Comparison of ENCODE assay signal across 9 cellular contexts in genomic region chr1:20343149-20343936, GRCh38. TPM values are rescaled to one million over a fixed set of nuclear protein-coding genes. Genes with fewer than 3 reads are reported as not detected.
A peak's percentile ranks its signal among the peaks of the same experiment; 100 is the strongest.
DNase-seq lines count a peak whose midpoint lies in the region; ATAC-seq and TF ChIP-seq lines count a peak whose summit lies in the region.
"Had no signal": no experiment of that assay in that cellular context is flagged by ENCODE, and none has a peak within 500 bp of the region (broad histone marks: within the 10 kb centered on the region; RNA-seq: fewer than 3 reads in every experiment).

No MANE protein-coding gene starts in this region.

- H3K4me1 Mint-ChIP-seq in activated CD4-positive, alpha-beta memory T cell treated with anti-CD3 and anti-CD28 coated beads for 36 hours (ENCODE audit: low read depth) = peaks cover 2% of the 10 kb centered on the region
- H3K4me1 Mint-ChIP-seq in activated CD4-positive, alpha-beta memory T cell treated with anti-CD3 and anti-CD28 coated beads, Interleukin-2, amount 10 ng/mL, durations not matched to agents 7 days and 5 days = peaks cover 1% of the 10 kb centered on the region
- peaks cover 3% of the 10 kb centered on the region for H3K4me1 Mint-ChIP-seq in activated naive CD8-positive, alpha-beta T cell treated with anti-CD3 and anti-CD28 coated beads for 36 hours

- no peak overlapping the region for H3K27ac ChIP-seq in suprapubic skin

- no peak for TF ChIP-seq CTCF in suprapubic skin (IDR thresholded peaks at IDR 0.05)

- intact Hi-C loops in activated CD4-positive, alpha-beta memory T cell treated with anti-CD3 and anti-CD28 coated beads for 36 hours (cut with micrococcal nuclease) = no loop called here
- intact Hi-C loops in left colon (cut with DNase I, micrococcal nuclease) = no loop called here

- POLR2A ChIA-PET in activated CD4-positive, alpha-beta memory T cell treated with anti-CD3 and anti-CD28 coated beads for 36 hours (lab: Charles Lee) = no interaction called here
- POLR2A ChIA-PET in activated CD4-positive, alpha-beta memory T cell treated with anti-CD3 and anti-CD28 coated beads, Interleukin-2, amount 10 ng/mL, durations not matched to agents 7 days and 5 days (lab: Charles Lee) = no interaction called here

- 3% methylated on average over 17 of the region's 59 CpGs for WGBS in suprapubic skin

- peaks cover 8% of the 10 kb centered on the region for H3K4me1 ChIP-seq in suprapubic skin

- H3K9me3 Mint-ChIP-seq in activated CD4-positive, alpha-beta memory T cell treated with anti-CD3 and anti-CD28 coated beads for 36 hours = peaks cover 7% of the 10 kb centered on the region
- H3K9me3 Mint-ChIP-seq in activated CD4-positive, alpha-beta memory T cell treated with anti-CD3 and anti-CD28 coated beads, Interleukin-2, amount 10 ng/mL, durations not matched to agents 7 days and 5 days = peaks cover 2% of the 10 kb centered on the region
- peaks cover 7% of the 10 kb centered on the region for H3K9me3 Mint-ChIP-seq in activated naive CD8-positive, alpha-beta T cell treated with anti-CD3 and anti-CD28 coated beads for 36 hours

- no peak overlapping the region for H3K4me3 Mint-ChIP-seq in activated CD4-positive, alpha-beta memory T cell treated with anti-CD3 and anti-CD28 coated beads for 36 hours
- H3K4me3 Mint-ChIP-seq in activated CD4-positive, alpha-beta memory T cell treated with anti-CD3 and anti-CD28 coated beads, Interleukin-2, amount 10 ng/mL, durations not matched to agents 7 days and 5 days = no peak overlapping the region
- H3K4me3 Mint-ChIP-seq in activated naive CD8-positive, alpha-beta T cell treated with anti-CD3 and anti-CD28 coated beads for 36 hours = no peak overlapping the region

- no peak overlapping the region for H3K27ac Mint-ChIP-seq in activated CD4-positive, alpha-beta memory T cell treated with anti-CD3 and anti-CD28 coated beads for 36 hours
- no peak overlapping the region for H3K27ac Mint-ChIP-seq in activated CD4-positive, alpha-beta memory T cell treated with anti-CD3 and anti-CD28 coated beads, Interleukin-2, amount 10 ng/mL, durations not matched to agents 7 days and 5 days
- no peak overlapping the region for H3K27ac Mint-ChIP-seq in activated naive CD8-positive, alpha-beta T cell treated with anti-CD3 and anti-CD28 coated beads for 36 hours

- H3K36me3 ChIP-seq in suprapubic skin = no peaks in the 10 kb centered on the region

- ATAC-seq in left colon (peak; percentile 59), HG02885 (IDR thresholded peaks at IDR 0.05; ENCODE audit: poor library complexity, unreplicated experiment) (no peak), HG03378 (IDR thresholded peaks at IDR 0.05; ENCODE audit: unreplicated experiment) (no peak)

- no peak for TF ChIP-seq POLR2A in suprapubic skin (IDR thresholded peaks at IDR 0.05)

- CTCF ChIA-PET in activated CD4-positive, alpha-beta memory T cell treated with anti-CD3 and anti-CD28 coated beads for 36 hours (lab: Charles Lee) = interaction anchor here (1.0 kb wide), 1 partner anchor 19 kb away, joined by 4 read pairs; no protein-coding TSS in a partner anchor
- CTCF ChIA-PET in activated CD4-positive, alpha-beta memory T cell treated with anti-CD3 and anti-CD28 coated beads, Interleukin-2, amount 10 ng/mL, durations not matched to agents 7 days and 5 days (lab: Charles Lee) = no interaction called here

- no peaks in the 10 kb centered on the region for H3K36me3 Mint-ChIP-seq in activated CD4-positive, alpha-beta memory T cell treated with anti-CD3 and anti-CD28 coated beads for 36 hours
- H3K36me3 Mint-ChIP-seq in activated CD4-positive, alpha-beta memory T cell treated with anti-CD3 and anti-CD28 coated beads, Interleukin-2, amount 10 ng/mL, durations not matched to agents 7 days and 5 days (ENCODE audit: low read depth) = no peaks in the 10 kb centered on the region
- no peaks in the 10 kb centered on the region for H3K36me3 Mint-ChIP-seq in activated naive CD8-positive, alpha-beta T cell treated with anti-CD3 and anti-CD28 coated beads for 36 hours

- H3K27me3 ChIP-seq in suprapubic skin = peaks cover 44% of the 10 kb centered on the region

- no peak for TF ChIP-seq EP300 in suprapubic skin (IDR thresholded peaks at IDR 0.05)

- H3K4me3 ChIP-seq in suprapubic skin = peak overlapping the region; percentile 35

- peaks cover 30% of the 10 kb centered on the region for H3K27me3 Mint-ChIP-seq in activated CD4-positive, alpha-beta memory T cell treated with anti-CD3 and anti-CD28 coated beads for 36 hours
- H3K27me3 Mint-ChIP-seq in activated CD4-positive, alpha-beta memory T cell treated with anti-CD3 and anti-CD28 coated beads, Interleukin-2, amount 10 ng/mL, durations not matched to agents 7 days and 5 days = peaks cover 21% of the 10 kb centered on the region
- H3K27me3 Mint-ChIP-seq in activated naive CD8-positive, alpha-beta T cell treated with anti-CD3 and anti-CD28 coated beads for 36 hours = peaks cover 61% of the 10 kb centered on the region

- peak; percentile 58 for DNase-seq in activated CD4-positive, alpha-beta memory T cell treated with anti-CD3 and anti-CD28 coated beads for 36 hours
- no peak for DNase-seq in activated CD4-positive, alpha-beta memory T cell treated with anti-CD3 and anti-CD28 coated beads, Interleukin-2, amount 10 ng/mL, durations not matched to agents 7 days and 5 days
- DNase-seq in activated naive CD8-positive, alpha-beta T cell treated with anti-CD3 and anti-CD28 coated beads for 36 hours = peak; percentile 31
- peak; percentile 27 to 29 for DNase-seq in left colon
- no peak for DNase-seq in suprapubic skin (ENCODE audit: low spot score in 2 of 2)
- DNase-seq in occipital lobe (lab: John Stamatoyannopoulos, UW) = no peak
- DNase-seq: NCI-H2081 treated with DMSO at 0.1 percent for 48 hours had no signal

- no peaks in the 10 kb centered on the region for H3K9me3 ChIP-seq in suprapubic skin

RNA-seq across cellular contexts. Expression of gene VWA5B1, which starts 52.7 kb away (rescaled TPM):
- total RNA-seq in activated CD4-positive, alpha-beta memory T cell treated with anti-CD3 and anti-CD28 coated beads for 36 hours = not detected
- total RNA-seq in activated CD4-positive, alpha-beta memory T cell treated with anti-CD3 and anti-CD28 coated beads, Interleukin-2, amount 10 ng/mL, durations not matched to agents 7 days and 5 days = not detected
- total RNA-seq in activated naive CD8-positive, alpha-beta T cell treated with anti-CD3 and anti-CD28 coated beads for 36 hours = under 1 TPM; 0.16 to 0.31 TPM
- total RNA-seq in left colon (1 to 10 TPM in 1 of 2 donors, under 1 TPM in 1; 0.28 to 1.5 TPM), suprapubic skin (under 1 TPM in 1 of 4 donors, not detected in 3; 0.16 TPM), occipital lobe (0.16 TPM)

Comparison
In these comparisons a context has a peak if more than half of its experiments do, and no peak if none do; other contexts are left out.
1. DNase-seq: peak in activated CD4-positive, alpha-beta memory T cell treated with anti-CD3 and anti-CD28 coated beads for 36 hours (single experiment), activated naive CD8-positive, alpha-beta T cell treated with anti-CD3 and anti-CD28 coated beads for 36 hours (single experiment) and left colon (2 of 2); none in activated CD4-positive, alpha-beta memory T cell treated with anti-CD3 and anti-CD28 coated beads, Interleukin-2, amount 10 ng/mL, durations not matched to agents 7 days and 5 days (single experiment), suprapubic skin (0 of 2) and occipital lobe (single experiment).